Comparison of ENCODE assay signal across 8 cellular contexts in the genomic region with DNA sequence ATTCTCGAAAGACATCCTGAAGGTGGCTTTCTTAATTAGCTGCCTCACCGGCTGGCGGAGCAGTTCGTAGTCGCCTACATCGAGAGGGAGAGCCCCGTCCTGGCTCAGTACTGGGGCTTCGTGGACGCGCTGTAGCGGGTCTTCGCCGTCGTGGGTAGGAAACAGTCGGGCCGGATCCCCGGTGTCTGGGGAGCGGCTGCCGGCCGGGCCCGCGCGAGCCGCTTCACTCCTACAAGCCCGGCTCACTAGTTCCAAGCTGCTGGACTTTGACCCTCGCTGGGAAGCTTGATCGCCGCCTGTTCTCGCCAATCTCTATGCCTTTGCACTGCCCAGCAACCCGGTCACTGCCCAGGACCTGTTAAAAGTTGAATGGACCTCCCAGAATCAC. TPM values are rescaled to one million over a fixed set of nuclear protein-coding genes. Genes with fewer than 3 reads are reported as not detected.
DNase-seq lines count a peak whose midpoint lies in the region; ATAC-seq and TF ChIP-seq lines count a peak whose summit lies in the region.

No MANE protein-coding gene starts in this region.

- peak overlapping the region; percentile 76 for H3K9ac ChIP-seq in endodermal cell (ENCODE audit: extremely low read depth, low read length, poor library complexity, severe bottlenecking)

- H3K9me3 ChIP-seq in endodermal cell (ENCODE audit: control insufficient read depth, low read length) (no peaks in the 10 kb centered on the region), mononuclear cell (ENCODE audit: low read depth, low read length) (no peaks in the 10 kb centered on the region)

- peak overlapping the region; percentile 96 for H3K27ac ChIP-seq in endodermal cell (ENCODE audit: low read depth, low read length)

- H3K4me1 Mint-ChIP-seq in activated CD4-positive, alpha-beta memory T cell treated with anti-CD3 and anti-CD28 coated beads, Interleukin-2, amount 10 ng/mL, durations not matched to agents 7 days and 5 days, result peaks cover 33% of the 10 kb centered on the region
- H3K4me1 Mint-ChIP-seq in endodermal cell, result peaks cover 23% of the 10 kb centered on the region

- ATAC-seq in GM21390 (IDR thresholded peaks at IDR 0.05; ENCODE audit: unreplicated experiment), result peak; percentile 38

- peaks cover 29% of the 10 kb centered on the region for H3K36me3 Mint-ChIP-seq in activated CD4-positive, alpha-beta memory T cell treated with anti-CD3 and anti-CD28 coated beads, Interleukin-2, amount 10 ng/mL, durations not matched to agents 7 days and 5 days (ENCODE audit: low read depth)
- H3K36me3 Mint-ChIP-seq in endodermal cell (ENCODE audit: low read depth), result peaks cover 17% of the 10 kb centered on the region

- H3K9me3 Mint-ChIP-seq in activated CD4-positive, alpha-beta memory T cell treated with anti-CD3 and anti-CD28 coated beads, Interleukin-2, amount 10 ng/mL, durations not matched to agents 7 days and 5 days, result no peaks in the 10 kb centered on the region
- H3K9me3 Mint-ChIP-seq in endodermal cell, result no peaks in the 10 kb centered on the region

- CTCF ChIA-PET in activated CD4-positive, alpha-beta memory T cell treated with anti-CD3 and anti-CD28 coated beads, Interleukin-2, amount 10 ng/mL, durations not matched to agents 7 days and 5 days (lab: Charles Lee), result interaction anchor here (1.6 to 4.2 kb wide), 2 partner anchors 57 to 127 kb away, joined by 4 to 41 read pairs; a partner anchor contains a TSS

- peaks cover 5% of the 10 kb centered on the region for H3K36me3 ChIP-seq in endodermal cell (ENCODE audit: control insufficient read depth, insufficient read depth, low read length)

- POLR2A ChIA-PET in activated CD4-positive, alpha-beta memory T cell treated with anti-CD3 and anti-CD28 coated beads, Interleukin-2, amount 10 ng/mL, durations not matched to agents 7 days and 5 days (lab: Charles Lee), result interaction anchor here (0.6 to 4.4 kb wide), 16 partner anchors 8 to 1577 kb away, joined by 3 to 230 read pairs (median 8); a partner anchor contains a TSS

- H3K4me1 ChIP-seq in endodermal cell (ENCODE audit: control insufficient read depth, insufficient read depth, low read length) (no peaks in the 10 kb centered on the region), mononuclear cell (ENCODE audit: insufficient read depth, low read length) (peaks cover 27% of the 10 kb centered on the region)

- H3K27ac Mint-ChIP-seq in activated CD4-positive, alpha-beta memory T cell treated with anti-CD3 and anti-CD28 coated beads, Interleukin-2, amount 10 ng/mL, durations not matched to agents 7 days and 5 days, result peak overlapping the region; percentile 88
- peak overlapping the region; percentile 98 for H3K27ac Mint-ChIP-seq in endodermal cell

- peak overlapping the region; percentile 91 for H3K4me3 Mint-ChIP-seq in activated CD4-positive, alpha-beta memory T cell treated with anti-CD3 and anti-CD28 coated beads, Interleukin-2, amount 10 ng/mL, durations not matched to agents 7 days and 5 days
- peak overlapping the region; percentile 93 for H3K4me3 Mint-ChIP-seq in endodermal cell

- 0 to 1% methylated on average over 20 to 30 of the region's 30 CpGs for WGBS in endodermal cell (ENCODE audit: insufficient coverage in 1 of 2, insufficient read length in 1 of 2), 2 experiments

- H3K27me3 Mint-ChIP-seq in activated CD4-positive, alpha-beta memory T cell treated with anti-CD3 and anti-CD28 coated beads, Interleukin-2, amount 10 ng/mL, durations not matched to agents 7 days and 5 days, result peaks cover 8% of the 10 kb centered on the region
- H3K27me3 Mint-ChIP-seq in endodermal cell (ENCODE audit: insufficient read depth), result peaks cover 24% of the 10 kb centered on the region

- DNase-seq in DMS53 treated with DMSO at 0.1 percent for 48 hours (lab: John Stamatoyannopoulos, UW; ENCODE audit: unreplicated experiment) (peak; percentile 79), HuH-7 (ENCODE audit: low spot score) (peak; percentile 53), endodermal cell (peak; percentile 76), NCI-H774 (lab: John Stamatoyannopoulos, UW) (no peak)
- DNase-seq in activated CD4-positive, alpha-beta memory T cell treated with anti-CD3 and anti-CD28 coated beads, Interleukin-2, amount 10 ng/mL, durations not matched to agents 7 days and 5 days, result peak; percentile 38
- DNase-seq in stimulated activated naive CD4-positive, alpha-beta T cell treated with Interleukin-2 at 50 U/mL for 16 hours (lab: John Stamatoyannopoulos, UW), result peak; percentile 34

- TF ChIP-seq CTCF in endodermal cell (conservative IDR thresholded peaks at IDR 0.05), result no peak

- H3K27me3 ChIP-seq in endodermal cell (ENCODE audit: control insufficient read depth, insufficient read depth, low read length, poor library complexity, severe bottlenecking) (peaks cover 21% of the 10 kb centered on the region), mononuclear cell (ENCODE audit: insufficient read depth, low read length) (peaks cover 8% of the 10 kb centered on the region)

- H3K4me3 ChIP-seq in endodermal cell (ENCODE audit: low read length), result peak overlapping the region; percentile 85
- H3K4me3 ChIP-seq in mononuclear cell (ENCODE audit: low read length), result peak overlapping the region; percentile 72

RNA-seq across cellular contexts. Expression of a gene that starts 41.3 kb away (rescaled TPM):
- not detected for total RNA-seq in activated CD4-positive, alpha-beta memory T cell treated with anti-CD3 and anti-CD28 coated beads, Interleukin-2, amount 10 ng/mL, durations not matched to agents 7 days and 5 days
- total RNA-seq in endodermal cell (not detected), mononuclear cell (not detected)
- polyA plus RNA-seq in endodermal cell (2013, experiment 1 of 2), result not detected
- not detected for polyA plus RNA-seq in endodermal cell (2013, experiment 2 of 2)

RNA-seq across cellular contexts. Expression of a gene that starts 57.2 kb away (rescaled TPM):
- 10 to 100 TPM; 26.3 to 27.3 TPM for total RNA-seq in activated CD4-positive, alpha-beta memory T cell treated with anti-CD3 and anti-CD28 coated beads, Interleukin-2, amount 10 ng/mL, durations not matched to agents 7 days and 5 days
- total RNA-seq in endodermal cell (10 to 100 TPM; 14.7 to 15.9 TPM), mononuclear cell (28.7 TPM)
- 17.6 TPM for polyA plus RNA-seq in endodermal cell (2013, experiment 1 of 2)
- 16.4 TPM for polyA plus RNA-seq in endodermal cell (2013, experiment 2 of 2)
